8 cellular contexts compared by ENCODE assay signal in the genomic region with DNA sequence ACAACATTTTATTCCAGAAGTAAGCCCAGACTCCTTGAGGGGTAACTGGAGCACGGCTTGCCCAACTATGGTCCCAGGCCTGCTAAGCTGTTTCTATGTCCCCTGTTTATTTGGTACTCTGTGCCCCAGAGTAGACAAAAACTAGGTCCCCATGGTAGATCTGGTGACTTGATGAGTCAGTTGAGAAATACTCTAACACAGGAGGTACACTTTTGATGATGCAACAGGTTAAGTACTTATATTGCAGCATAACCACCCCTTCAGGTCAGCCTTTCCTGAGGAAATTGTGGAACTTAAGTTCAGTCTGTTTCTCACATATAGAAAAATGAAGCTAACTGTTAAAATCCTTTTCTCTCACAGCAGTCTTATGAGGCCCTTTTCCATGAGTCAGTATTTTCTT. TPM values are rescaled to one million over a fixed set of nuclear protein-coding genes. Genes with fewer than 3 reads are reported as not detected.
DNase-seq lines count a peak whose midpoint lies in the region; ATAC-seq and TF ChIP-seq lines count a peak whose summit lies in the region.

No MANE protein-coding gene starts in this region.

- H3K9ac ChIP-seq in endodermal cell (ENCODE audit: extremely low read depth, low read length, poor library complexity, severe bottlenecking) = no peak overlapping the region

- DNase-seq in Daoy (ENCODE audit: low read depth) = peak; percentile 38
- DNase-seq in Panc1 (ENCODE audit: low read depth, low spot score) = no peak
- no peak for DNase-seq in endodermal cell
- no peak for DNase-seq in psoas muscle
- no peak for DNase-seq in stimulated activated CD4-positive, alpha-beta T cell treated with anti-CD3 and anti-CD28 coated beads, Interleukin-2, amount 100 ng/mL, for 24 hours
- no peak for DNase-seq in iPS-NIHi11 (ENCODE audit: low spot score)
- no peak for DNase-seq in NCI-H2029 treated with DMSO at 0.1 percent for 48 hours (lab: John Stamatoyannopoulos, UW)
- DNase-seq in H7 = no peak

- intact Hi-C loops in Panc1 (cut with micrococcal nuclease; ENCODE audit: unreplicated experiment) (no loop called here), psoas muscle (cut with DNase I) (no loop called here)

- H3K27me3 ChIP-seq in Panc1 (ENCODE audit: control insufficient read depth, insufficient read depth, low read length) = no peaks in the 10 kb centered on the region
- no peaks in the 10 kb centered on the region for H3K27me3 ChIP-seq in endodermal cell (ENCODE audit: control insufficient read depth, insufficient read depth, low read length, poor library complexity, severe bottlenecking)
- no peaks in the 10 kb centered on the region for H3K27me3 ChIP-seq in psoas muscle (ENCODE audit: insufficient read depth in 3 of 3, low read length in 2 of 3)
- H3K27me3 ChIP-seq in H7 (ENCODE audit: control insufficient read depth, insufficient read depth, low read length) = no peaks in the 10 kb centered on the region

- in situ Hi-C loops in Panc1 (cut with HindIII; ENCODE audit: low pct_unique_long_range_greater_than_20kb, low sequenced_read_pairs) = no loop called here

- H3K36me3 ChIP-seq in Panc1 (ENCODE audit: control insufficient read depth, insufficient read depth, low read length) = peaks cover 2% of the 10 kb centered on the region
- peaks cover 95% of the 10 kb centered on the region for H3K36me3 ChIP-seq in endodermal cell (ENCODE audit: control insufficient read depth, insufficient read depth, low read length)
- H3K36me3 ChIP-seq in psoas muscle (ENCODE audit: insufficient read depth in 1 of 2, low read depth in 1 of 2) = peaks cover under 1 to 94% of the 10 kb centered on the region in 2 donors
- H3K36me3 ChIP-seq in H7 (replicated peaks; ENCODE audit: control insufficient read depth, insufficient read depth, low read length) = peaks cover 12% of the 10 kb centered on the region

- H3K27ac ChIP-seq in Panc1 (ENCODE audit: low read length) (no peak overlapping the region), endodermal cell (ENCODE audit: low read depth, low read length) (no peak overlapping the region), psoas muscle (peak overlapping the region; percentile 79)

- H3K4me3 ChIP-seq in Panc1 (ENCODE audit: low read depth in 2 of 2, low read length in 2 of 2) = no peak overlapping the region
- H3K4me3 ChIP-seq in endodermal cell (ENCODE audit: low read length) = no peak overlapping the region
- H3K4me3 ChIP-seq in psoas muscle = no peak overlapping the region
- H3K4me3 ChIP-seq in H7 (ENCODE audit: insufficient read depth, low read depth, low read length) = no peak overlapping the region

- POLR2A ChIA-PET in Panc1 (lab: Charles Lee) = interaction anchor here (1.0 kb wide), 1 partner anchor 9 kb away, joined by 3 read pairs; no protein-coding TSS in a partner anchor

- H3K27me3 Mint-ChIP-seq in endodermal cell (ENCODE audit: insufficient read depth) = no peaks in the 10 kb centered on the region

- no peak for TF ChIP-seq CTCF in Panc1 (IDR thresholded peaks at IDR 0.05)
- TF ChIP-seq CTCF in endodermal cell (conservative IDR thresholded peaks at IDR 0.05) = no peak
- TF ChIP-seq CTCF in psoas muscle (IDR thresholded peaks at IDR 0.05) = no peak

- H3K9me3 ChIP-seq in Panc1 (ENCODE audit: control insufficient read depth, insufficient read depth, low read depth, low read length) (no peaks in the 10 kb centered on the region), endodermal cell (ENCODE audit: control insufficient read depth, low read length) (no peaks in the 10 kb centered on the region), psoas muscle (no peaks in the 10 kb centered on the region)

- CTCF ChIA-PET in Panc1 (lab: Charles Lee) = no interaction called here

- H3K4me1 Mint-ChIP-seq in endodermal cell = peaks cover 19% of the 10 kb centered on the region

- H3K9me3 Mint-ChIP-seq in endodermal cell = no peaks in the 10 kb centered on the region

- no TSS peak for BruUV-seq in Panc1 (replicated peaks; lab: Mats Ljungman, UMichigan)

- 86 to 92% methylated on average over 1 of the region's 1 CpG for WGBS in endodermal cell (ENCODE audit: insufficient coverage in 1 of 2, insufficient read length in 1 of 2), 2 experiments
- 88 to 100% (median 100%) methylated on average over 1 of the region's 1 CpG for WGBS in psoas muscle, 3 donors

- no peak overlapping the region for H3K4me3 Mint-ChIP-seq in endodermal cell

- no peaks in the 10 kb centered on the region for H3K4me1 ChIP-seq in Panc1 (ENCODE audit: control insufficient read depth, insufficient read depth, low read length)
- H3K4me1 ChIP-seq in endodermal cell (ENCODE audit: control insufficient read depth, insufficient read depth, low read length) = peaks cover 14% of the 10 kb centered on the region
- H3K4me1 ChIP-seq in psoas muscle = peaks cover 34% of the 10 kb centered on the region

- H3K27ac Mint-ChIP-seq in endodermal cell = peak overlapping the region; percentile 37

- peaks cover 68% of the 10 kb centered on the region for H3K36me3 Mint-ChIP-seq in endodermal cell (ENCODE audit: low read depth)

- ATAC-seq in Panc1 (0 out of 2 replicates have a peak, but pooled peaks have one; percentile 20), psoas muscle (peak; percentile 72 to 83 (median 78))

RNA-seq across cellular contexts. Expression of a gene that starts 19.6 kb away (rescaled TPM):
- 5.4 and 6.1 TPM in 2 replicates for total RNA-seq in Daoy (2014; rRNA removed; shearing (Covaris generic))
- total RNA-seq in Panc1 (2021; ENCODE audit: unreplicated experiment) (37.4 TPM), endodermal cell (10 to 100 TPM; 18.3 to 19.4 TPM), psoas muscle (1 to 10 TPM; 3.2 to 8.4 (median 5.4) TPM)
- polyA plus RNA-seq in Panc1 (2012; ENCODE audit: insufficient read length) = 19.1 TPM
- 8.7 TPM for polyA plus RNA-seq in endodermal cell (2013, experiment 1 of 2)
- 7.1 TPM for polyA plus RNA-seq in endodermal cell (2013, experiment 2 of 2)
- 1 to 10 TPM; 1.2 to 4.8 (median 3.0) TPM for polyA plus RNA-seq in psoas muscle
- total RNA-seq in H7 (2014; rRNA removed; shearing (Covaris generic)) = 3.6 TPM in 2 replicates

RNA-seq across cellular contexts. Expression of a gene that starts 26.6 kb away (rescaled TPM):
- 24.5 and 32.1 TPM in 2 replicates for total RNA-seq in Daoy (2014; rRNA removed; shearing (Covaris generic))
- 76.4 TPM for total RNA-seq in Panc1 (2021; ENCODE audit: unreplicated experiment)
- 90.5 TPM for polyA plus RNA-seq in Panc1 (2012; ENCODE audit: insufficient read length)
- 10 to 100 TPM; 75.6 to 91.3 TPM for total RNA-seq in endodermal cell
- polyA plus RNA-seq in endodermal cell (2013, experiment 1 of 2) = 60.3 TPM
- 61.1 TPM for polyA plus RNA-seq in endodermal cell (2013, experiment 2 of 2)
- total RNA-seq in psoas muscle = 100 to 1,000 TPM in 2 of 4 donors, 10 to 100 TPM in 2; 89.5 to 104 (median 97.8) TPM
- polyA plus RNA-seq in psoas muscle = 10 to 100 TPM; 35.6 to 89.2 (median 36.3) TPM
- total RNA-seq in H7 (2014; rRNA removed; shearing (Covaris generic)) = 36.7 and 46.4 TPM in 2 replicates
